In genomic region chr10:5095687-5096086, GRCh38 we compare ENCODE assay signal across 16 cellular contexts. TPM values are rescaled to one million over a fixed set of nuclear protein-coding genes. Genes with fewer than 3 reads are reported as not detected.
DNase-seq lines count a peak whose midpoint lies in the region; ATAC-seq and TF ChIP-seq lines count a peak whose summit lies in the region.
"Had no signal": no experiment of that assay in that cellular context is flagged by ENCODE, and none has a peak within 500 bp of the region (broad histone marks: within the 10 kb centered on the region; RNA-seq: fewer than 3 reads in every experiment).

No MANE protein-coding gene starts in this region.

- TF ChIP-seq CTCF in CD4-positive, alpha-beta T cell (IDR thresholded peaks at IDR 0.05): no peak
- no peak for TF ChIP-seq CTCF in breast epithelium (IDR thresholded peaks at IDR 0.05)

- H3K4me1 ChIP-seq in breast epithelium: no peaks in the 10 kb centered on the region
- peaks cover 8% of the 10 kb centered on the region for H3K4me1 ChIP-seq in skeletal muscle satellite cell (ENCODE audit: control insufficient read depth, insufficient read depth, low read length)

- peak overlapping the region; percentile 82 for H3K9ac ChIP-seq in skeletal muscle satellite cell (ENCODE audit: low read depth, low read length)

- peak overlapping the region; percentile 23 for H3K4me3 Mint-ChIP-seq in CD4-positive, alpha-beta T cell
- H3K4me3 Mint-ChIP-seq: activated CD8-positive, alpha-beta T cell treated with anti-CD3 and anti-CD28 coated beads for 36 hours; endodermal cell; HFFc6 had no signal

- no peak for DNase-seq in CD4-positive, alpha-beta T cell
- DNase-seq in breast epithelium (ENCODE audit: low spot score in 2 of 2) (no peak), left lobe of liver (ENCODE audit: low spot score) (no peak), NOMO-1 treated with DMSO at 0.1 percent for 48 hours (lab: John Stamatoyannopoulos, UW; ENCODE audit: unreplicated experiment) (no peak), NCI-H2171 (lab: John Stamatoyannopoulos, UW) (no peak)
- DNase-seq in stimulated activated CD4-positive, alpha-beta T cell treated with anti-CD3 and anti-CD28 coated beads, Interleukin-4, amount 100 ng/mL, for 24 hours: no peak
- DNase-seq: activated CD8-positive, alpha-beta T cell treated with anti-CD3 and anti-CD28 coated beads for 36 hours; DMS79 treated with DMSO at 0.1 percent for 48 hours; endodermal cell; head of caudate nucleus; HFFc6; left cardiac atrium had no signal

- no peak overlapping the region for H3K27ac Mint-ChIP-seq in CD4-positive, alpha-beta T cell
- H3K27ac Mint-ChIP-seq: activated CD8-positive, alpha-beta T cell treated with anti-CD3 and anti-CD28 coated beads for 36 hours; activated T-helper 2 cell treated with anti-CD3 and anti-CD28 coated beads, Interferon-gamma antibody, Interleukin-2, Interleukin-4, amounts not matched to agents 10 μg/mL and 5 μg/mL and 100 μg/mL, durations not matched to agents 14 hours and 24 hours and 36 hours; endodermal cell; HFFc6 had no signal

- H3K4me1 Mint-ChIP-seq in CD4-positive, alpha-beta T cell (ENCODE audit: low read depth): peaks cover 8% of the 10 kb centered on the region

- H3K9me3 Mint-ChIP-seq in CD4-positive, alpha-beta T cell: no peaks in the 10 kb centered on the region
- H3K9me3 Mint-ChIP-seq: activated CD8-positive, alpha-beta T cell treated with anti-CD3 and anti-CD28 coated beads for 36 hours; HFFc6 had no signal

- H3K36me3 Mint-ChIP-seq in CD4-positive, alpha-beta T cell (ENCODE audit: low read depth): no peaks in the 10 kb centered on the region

- H3K27me3 Mint-ChIP-seq in CD4-positive, alpha-beta T cell: peaks cover 5% of the 10 kb centered on the region

- no peak for TF ChIP-seq POLR2A in breast epithelium (IDR thresholded peaks at IDR 0.05)

- intact Hi-C loops in CD4-positive, alpha-beta T cell (cut with DNase I, micrococcal nuclease): loop anchor here in 1 of 2 experiments (2.0 to 10.0 kb wide), 3 partner anchors 182 to 281 kb away; no protein-coding TSS in a partner anchor
- intact Hi-C loops in breast epithelium (cut with DNase I; ENCODE audit: low total_unique reads): no loop called here

- POLR2A ChIA-PET in CD4-positive, alpha-beta T cell (lab: Charles Lee): interaction anchor here (0.6 kb wide), 1 partner anchor 248 kb away, joined by 3 read pairs; no protein-coding TSS in a partner anchor

- H3K4me3 ChIP-seq in breast epithelium (peak overlapping the region; percentile 48 to 64 (median 52)), skeletal muscle satellite cell (ENCODE audit: low read length) (peak overlapping the region; percentile 76)
- H3K4me3 ChIP-seq: SK-N-MC had no signal

- H3K36me3 ChIP-seq in breast epithelium (no peaks in the 10 kb centered on the region), skeletal muscle satellite cell (ENCODE audit: insufficient read depth, low read length) (peaks cover 8% of the 10 kb centered on the region)

- H3K27me3 ChIP-seq in CD4-positive, alpha-beta T cell (ENCODE audit: control insufficient read depth, insufficient read depth, low read length): peaks cover 4% of the 10 kb centered on the region
- H3K27me3 ChIP-seq in breast epithelium (no peaks in the 10 kb centered on the region), skeletal muscle satellite cell (ENCODE audit: control insufficient read depth, insufficient read depth, low read length) (no peaks in the 10 kb centered on the region)

- CTCF ChIA-PET in CD4-positive, alpha-beta T cell (lab: Charles Lee): interaction anchor here (1.7 kb wide), 1 partner anchor 288 kb away, joined by 4 read pairs; no protein-coding TSS in a partner anchor

- H3K9me3 ChIP-seq in CD4-positive, alpha-beta T cell (ENCODE audit: control insufficient read depth, low read length): no peaks in the 10 kb centered on the region
- H3K9me3 ChIP-seq in breast epithelium: no peaks in the 10 kb centered on the region
- H3K9me3 ChIP-seq in skeletal muscle satellite cell (replicated peaks; ENCODE audit: low read length): no peaks in the 10 kb centered on the region

- no peak for ATAC-seq in CD4-positive, alpha-beta T cell (ENCODE audit: poor library complexity)
- ATAC-seq in left lobe of liver (peak; percentile 4), HG02798 (IDR thresholded peaks at IDR 0.05; ENCODE audit: poor library complexity, unreplicated experiment) (no peak)
- ATAC-seq: activated CD8-positive, alpha-beta T cell treated with anti-CD3 and anti-CD28 coated beads for 36 hours had no signal

- H3K4me2 ChIP-seq in skeletal muscle satellite cell (ENCODE audit: low read length): peak overlapping the region; percentile 81

- no peak overlapping the region for H3K27ac ChIP-seq in CD4-positive, alpha-beta T cell (ENCODE audit: low read depth, low read length)
- no peak overlapping the region for H3K27ac ChIP-seq in breast epithelium
- H3K27ac ChIP-seq: SK-N-MC had no signal

RNA-seq across cellular contexts. Expression of gene AKR1C3, which starts 1.5 kb away (rescaled TPM):
- total RNA-seq in CD4-positive, alpha-beta T cell: 1 to 10 TPM; 1.9 to 2.0 TPM
- total RNA-seq in breast epithelium: 100 to 1,000 TPM in 1 of 3 donors, 10 to 100 TPM in 2; 37.6 to 110 (median 70.8) TPM
- 327 TPM for total RNA-seq in left lobe of liver
- 103 and 161 TPM in 2 replicates for total RNA-seq in skeletal muscle satellite cell (2012; rRNA removed)

Comparison
In these comparisons a context has a peak if more than half of its experiments do, and no peak if none do; other contexts are left out.
1. RNA of gene AKR1C3, which starts 1.5 kb away (total RNA-seq): 327 TPM in left lobe of liver (single experiment) and 37.6 to 110 TPM in breast epithelium; 1.9 to 2.0 TPM in CD4-positive, alpha-beta T cell; every median in the first group is over 10 times any median in the second.